In the genomic region with DNA sequence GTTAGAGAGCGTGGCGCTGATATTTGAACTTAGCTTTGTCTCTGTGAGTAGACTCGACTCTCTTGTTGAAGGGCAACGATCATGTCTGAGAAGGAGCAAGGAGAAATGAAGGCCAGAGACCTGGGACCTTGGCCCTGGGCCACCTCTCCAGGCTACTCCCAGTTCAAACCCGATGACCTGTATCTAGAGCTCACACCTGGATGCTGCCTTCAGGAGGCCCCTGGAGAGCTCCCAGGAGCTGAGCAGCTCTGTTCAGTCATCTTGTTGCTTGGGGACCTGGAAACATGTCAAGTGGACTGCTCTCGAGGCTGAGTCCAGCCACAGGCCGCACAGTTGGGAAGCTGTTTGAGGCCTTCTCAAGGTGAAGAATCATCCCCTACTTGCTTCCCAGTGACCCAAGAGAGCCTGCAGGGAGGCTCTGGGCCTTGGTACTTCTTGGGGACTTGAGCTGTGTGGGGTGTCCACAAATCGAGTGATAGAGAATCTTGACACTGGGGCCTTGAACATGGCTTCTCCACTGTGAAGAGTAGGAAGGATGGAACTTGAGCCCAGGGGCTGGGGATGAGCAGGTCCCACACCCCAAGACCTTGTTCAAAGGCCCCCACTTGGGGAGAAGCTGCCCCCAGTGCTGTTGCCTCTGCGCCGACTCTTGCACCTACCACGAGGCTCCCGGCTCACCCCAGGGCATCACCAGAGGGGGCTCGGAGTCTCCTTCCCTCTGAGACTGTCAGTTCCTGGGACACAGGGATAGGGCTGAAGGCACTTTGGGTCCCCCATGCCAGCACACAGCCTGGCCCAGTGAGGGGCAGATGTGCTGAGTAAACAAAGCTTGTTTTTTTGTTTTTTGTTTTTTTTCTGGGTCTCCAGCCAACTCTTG, we compare ENCODE assay signal across 19 cellular contexts.
"Had no signal": no experiment of that assay in that cellular context is flagged by ENCODE, and none has a peak within 500 bp of the region (broad histone marks: within the 10 kb centered on the region; RNA-seq: fewer than 3 reads in every experiment).

No MANE protein-coding gene starts in this region.

- H3K27ac ChIP-seq: neutrophil, suprapubic skin, thyroid gland, uterus had no signal

- H3K36me3 ChIP-seq: neutrophil, suprapubic skin, thyroid gland, uterus had no signal

- H3K4me3 Mint-ChIP-seq: dendritic cell treated with granulocyte-macrophage colony-stimulating factor and Interleukin-4, amounts not matched to agents 40 ng/mL and 50 ng/mL, for 4 days; naive thymus-derived CD4-positive, alpha-beta T cell; nephron progenitor cell; stimulated activated effector memory CD8-positive, alpha-beta T cell treated with anti-CD3 and anti-CD28 coated beads, Interleukin-12 subunit alpha, Interleukin-12 subunit beta, amount 100 ng/mL, for 72 hours; type B pancreatic cell had no signal

- DNase-seq: erythroblast; foreskin melanocyte; hippocampal formation; kidney glomerular epithelial cell; naive thymus-derived CD4-positive, alpha-beta T cell; nephron progenitor cell; posterior cingulate gyrus; right cardiac atrium; stimulated activated CD4-positive, alpha-beta T cell treated with anti-CD3 and anti-CD28 coated beads, Interleukin-4, amount 100 ng/mL, for 1 hour; stimulated activated CD8-positive, alpha-beta memory T cell treated with anti-CD3 and anti-CD28 coated beads, Interleukin-4, amount 100 ng/mL, for 48 hours; stimulated activated naive CD8-positive, alpha-beta T cell treated with anti-CD3 and anti-CD28 coated beads, Interleukin-15, Interleukin-2, amounts not matched to agents 100 U/mL and 50 U/mL, for 24 hours; thyroid gland; uterus had no signal

- H3K36me3 Mint-ChIP-seq: naive thymus-derived CD4-positive, alpha-beta T cell; stimulated activated effector memory CD8-positive, alpha-beta T cell treated with anti-CD3 and anti-CD28 coated beads, Interleukin-12 subunit alpha, Interleukin-12 subunit beta, amount 100 ng/mL, for 72 hours; type B pancreatic cell had no signal

- H3K4me2 ChIP-seq: smooth muscle cell had no signal

- H3K27me3 ChIP-seq: thyroid gland, uterus had no signal

- H3K4me1 ChIP-seq: suprapubic skin, thyroid gland, uterus had no signal

- H3K9me3 Mint-ChIP-seq: dendritic cell treated with granulocyte-macrophage colony-stimulating factor and Interleukin-4, amounts not matched to agents 40 ng/mL and 50 ng/mL, for 4 days; nephron progenitor cell; stimulated activated effector memory CD8-positive, alpha-beta T cell treated with anti-CD3 and anti-CD28 coated beads, Interleukin-12 subunit alpha, Interleukin-12 subunit beta, amount 100 ng/mL, for 72 hours; type B pancreatic cell had no signal

- H3K27ac Mint-ChIP-seq: dendritic cell treated with granulocyte-macrophage colony-stimulating factor and Interleukin-4, amounts not matched to agents 40 ng/mL and 50 ng/mL, for 4 days; naive thymus-derived CD4-positive, alpha-beta T cell; nephron progenitor cell; stimulated activated effector memory CD8-positive, alpha-beta T cell treated with anti-CD3 and anti-CD28 coated beads, Interleukin-12 subunit alpha, Interleukin-12 subunit beta, amount 100 ng/mL, for 72 hours; type B pancreatic cell had no signal

- H3K4me3 ChIP-seq: smooth muscle cell, suprapubic skin, thyroid gland, uterus had no signal

- H3K4me1 Mint-ChIP-seq: naive thymus-derived CD4-positive, alpha-beta T cell; stimulated activated effector memory CD8-positive, alpha-beta T cell treated with anti-CD3 and anti-CD28 coated beads, Interleukin-12 subunit alpha, Interleukin-12 subunit beta, amount 100 ng/mL, for 72 hours had no signal

- H3K9me3 ChIP-seq: neutrophil, suprapubic skin, thyroid gland, uterus had no signal

- ATAC-seq: naive thymus-derived CD4-positive, alpha-beta T cell; right cardiac atrium; stimulated activated effector memory CD8-positive, alpha-beta T cell treated with anti-CD3 and anti-CD28 coated beads, Interleukin-12 subunit alpha, Interleukin-12 subunit beta, amount 100 ng/mL, for 72 hours; stimulated activated naive CD8-positive, alpha-beta T cell treated with anti-CD3 and anti-CD28 coated beads, Interleukin-15, Interleukin-2, amounts not matched to agents 100 U/mL and 50 U/mL, for 24 hours had no signal
